Comparison of ENCODE assay signal across 8 cellular contexts in genomic region chr3:42490243-42490642, GRCh38. TPM values are rescaled to one million over a fixed set of nuclear protein-coding genes. Genes with fewer than 3 reads are reported as not detected.
DNase-seq lines count a peak whose midpoint lies in the region; ATAC-seq and TF ChIP-seq lines count a peak whose summit lies in the region.

No MANE protein-coding gene starts in this region.

- DNase-seq in COLO668 (lab: John Stamatoyannopoulos, UW; ENCODE audit: unreplicated experiment) (peak; percentile 68), SIG-M5 treated with dmso at 0.1 percent for 504 hours (lab: John Stamatoyannopoulos, UW; ENCODE audit: unreplicated experiment) (peak; percentile 86), kidney epithelial cell (ENCODE audit: low read depth) (peak; percentile 18), DMS79 (lab: John Stamatoyannopoulos, UW) (no peak), esophagus squamous epithelium (lab: John Stamatoyannopoulos, UW) (no peak)
- DNase-seq in stimulated activated CD4-positive, alpha-beta T cell treated with anti-CD3 and anti-CD28 coated beads, Interleukin-1b, Interleukin-23, amount 100 ng/mL, for 48 hours: no peak

- H3K36me3 ChIP-seq in kidney epithelial cell (ENCODE audit: control insufficient read depth, insufficient read depth, low read length): no peaks in the 10 kb centered on the region
- H3K36me3 ChIP-seq in esophagus squamous epithelium: no peaks in the 10 kb centered on the region

- H3K4me1 ChIP-seq in esophagus squamous epithelium: peaks cover 0 to 20% (median 7%) of the 10 kb centered on the region in 3 donors

- ATAC-seq in GM19397 (IDR thresholded peaks at IDR 0.05; ENCODE audit: unreplicated experiment): peak; percentile 99
- ATAC-seq in HG03354 (IDR thresholded peaks at IDR 0.05; ENCODE audit: poor library complexity, severe bottlenecking, unreplicated experiment): peak; percentile 99

- H3K27ac ChIP-seq in esophagus squamous epithelium: peak overlapping the region in 2 of 4 donors; percentile 6 to 12

- no peaks in the 10 kb centered on the region for H3K27me3 ChIP-seq in kidney epithelial cell (ENCODE audit: control insufficient read depth, insufficient read depth, low read length)
- H3K27me3 ChIP-seq in esophagus squamous epithelium: peaks cover 0 to 12% (median 0%) of the 10 kb centered on the region in 4 donors

- intact Hi-C loops in esophagus squamous epithelium (cut with DNase I): no loop called here

- WGBS in esophagus squamous epithelium, 2 donors: 36 to 38% methylated on average over 3 to 4 of the region's 5 CpGs

- H3K9me3 ChIP-seq in esophagus squamous epithelium: no peaks in the 10 kb centered on the region

- no peak for TF ChIP-seq CTCF in kidney epithelial cell (IDR thresholded peaks at IDR 0.05; ENCODE audit: insufficient read depth, low read length, poor library complexity, severe bottlenecking)
- TF ChIP-seq CTCF in esophagus squamous epithelium (IDR thresholded peaks at IDR 0.05): no peak

- no peak overlapping the region for H3K4me3 ChIP-seq in kidney epithelial cell (ENCODE audit: low read depth, low read length)
- no peak overlapping the region for H3K4me3 ChIP-seq in esophagus squamous epithelium

- TF ChIP-seq POLR2A in esophagus squamous epithelium (IDR thresholded peaks at IDR 0.05): no peak

RNA-seq across cellular contexts. Expression of gene VIPR1, which starts 12.2 kb away (rescaled TPM):
- total RNA-seq in kidney epithelial cell (1.3 and 3.7 TPM in 2 replicates), esophagus squamous epithelium (10 to 100 TPM in 1 of 4 donors, 1 to 10 TPM in 3; 3.6 to 15.4 (median 8.6) TPM)

Comparison
In these comparisons a context has a peak if more than half of its experiments do, and no peak if none do; other contexts are left out.
1. DNase-seq: peak in COLO668 (single experiment), SIG-M5 treated with dmso at 0.1 percent for 504 hours (single experiment) and kidney epithelial cell (single experiment); none in stimulated activated CD4-positive, alpha-beta T cell treated with anti-CD3 and anti-CD28 coated beads, Interleukin-1b, Interleukin-23, amount 100 ng/mL, for 48 hours (single experiment), DMS79 (single experiment) and esophagus squamous epithelium (single experiment).